1 cellular context compared by ENCODE assay signal in genomic region chr2:86079981-86080911, GRCh38.
TF ChIP-seq lines count a peak whose summit lies in the region.

No MANE protein-coding gene starts in this region.

TF ChIP-seq in H1, 55 proteins besides CTCF, POLR2A, EP300 and RAD21:
- TF ChIP-seq TEAD4 (IDR thresholded peaks at IDR 0.05; ENCODE audit: low read depth, low read length) (no peak), GTF2F1 (IDR thresholded peaks at IDR 0.05; ENCODE audit: borderline replicate concordance, low read depth, low read length) (no peak), JUN (IDR thresholded peaks at IDR 0.05; ENCODE audit: low read depth, low read length) (0 out of 2 replicates have a peak, but pooled peaks have one; percentile 12), USF2 (IDR thresholded peaks at IDR 0.05; ENCODE audit: low read length) (no peak)
